1 cellular context compared by ENCODE assay signal in genomic region chr1:51316113-51316763, GRCh38.
TF ChIP-seq lines count a peak whose summit lies in the region.

No MANE protein-coding gene starts in this region.

TF ChIP-seq in IMR-90, 13 proteins besides CTCF, POLR2A, EP300 and RAD21:
- no peak for TF ChIP-seq MAFK (IDR thresholded peaks at IDR 0.05; ENCODE audit: low read depth, low read length)
- no peak for TF ChIP-seq CEBPB (IDR thresholded peaks at IDR 0.05; ENCODE audit: low read depth, low read length)
- TF ChIP-seq MXI1 (IDR thresholded peaks at IDR 0.05; ENCODE audit: borderline replicate concordance, low read depth, low read length): no peak
- TF ChIP-seq CHD1 (IDR thresholded peaks at IDR 0.05; ENCODE audit: low read depth, low read length): no peak
- no peak for TF ChIP-seq SMC3 (IDR thresholded peaks at IDR 0.05; ENCODE audit: low read depth, low read length)
- no peak for TF ChIP-seq ELK1 (IDR thresholded peaks at IDR 0.05; ENCODE audit: borderline replicate concordance, low read depth, low read length)
- no peak for TF ChIP-seq RFX5 (IDR thresholded peaks at IDR 0.05; ENCODE audit: low read depth, low read length)
- no peak for TF ChIP-seq RCOR1 (IDR thresholded peaks at IDR 0.05; ENCODE audit: insufficient replicate concordance, low read length)
- TF ChIP-seq, protein P1, sequence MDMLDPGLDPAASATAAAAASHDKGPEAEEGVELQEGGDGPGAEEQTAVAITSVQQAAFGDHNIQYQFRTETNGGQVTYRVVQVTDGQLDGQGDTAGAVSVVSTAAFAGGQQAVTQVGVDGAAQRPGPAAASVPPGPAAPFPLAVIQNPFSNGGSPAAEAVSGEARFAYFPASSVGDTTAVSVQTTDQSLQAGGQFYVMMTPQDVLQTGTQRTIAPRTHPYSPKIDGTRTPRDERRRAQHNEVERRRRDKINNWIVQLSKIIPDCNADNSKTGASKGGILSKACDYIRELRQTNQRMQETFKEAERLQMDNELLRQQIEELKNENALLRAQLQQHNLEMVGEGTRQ (IDR thresholded peaks at IDR 0.05; ENCODE audit: low read depth, low read length): no peak
- no peak for TF ChIP-seq NFE2L2 (IDR thresholded peaks at IDR 0.05; ENCODE audit: low read depth, low read length)
- TF ChIP-seq FOS (IDR thresholded peaks at IDR 0.05; ENCODE audit: low read depth, low read length): no peak
- no peak for TF ChIP-seq BHLHE40 (IDR thresholded peaks at IDR 0.05; ENCODE audit: low read depth, low read length)
- no peak for TF ChIP-seq MAZ (IDR thresholded peaks at IDR 0.05; ENCODE audit: borderline replicate concordance, low read depth, low read length)
